Comparison of ENCODE assay signal across 12 cellular contexts in the genomic region with DNA sequence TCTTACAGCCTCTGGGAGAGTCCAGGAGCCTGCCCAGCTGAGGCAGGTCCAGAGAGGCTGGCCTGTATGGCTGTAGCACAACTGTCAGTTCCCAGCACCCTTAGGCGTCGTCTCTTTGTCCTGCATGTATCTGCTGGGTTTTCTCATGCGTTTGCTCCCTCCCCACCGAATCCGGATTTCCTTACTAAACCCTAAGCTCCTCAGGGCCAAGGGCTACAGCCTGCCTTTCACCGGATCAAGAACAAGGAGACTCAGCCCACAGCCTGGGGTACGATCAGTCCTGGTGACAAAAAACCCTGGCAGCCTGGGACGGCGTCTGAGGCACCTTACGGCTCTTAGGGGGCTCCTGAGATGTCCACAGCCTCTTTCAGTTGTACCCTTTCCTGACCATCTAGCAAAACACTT. TPM values are rescaled to one million over a fixed set of nuclear protein-coding genes. Genes with fewer than 3 reads are reported as not detected.
A peak's percentile ranks its signal among the peaks of the same experiment; 100 is the strongest.
DNase-seq lines count a peak whose midpoint lies in the region; ATAC-seq and TF ChIP-seq lines count a peak whose summit lies in the region.
"Had no signal": no experiment of that assay in that cellular context is flagged by ENCODE, and none has a peak within 500 bp of the region (broad histone marks: within the 10 kb centered on the region; RNA-seq: fewer than 3 reads in every experiment).

No MANE protein-coding gene starts in this region.

- TF ChIP-seq RAD21 in liver (IDR thresholded peaks at IDR 0.05): peak in 1 of 2 donors; percentile 11

- TF ChIP-seq CTCF in GM23338 (conservative IDR thresholded peaks at IDR 0.05; ENCODE audit: low read depth in 2 of 2): no peak
- no peak for TF ChIP-seq CTCF in adrenal gland (IDR thresholded peaks at IDR 0.05)
- no peak for TF ChIP-seq CTCF in liver (IDR thresholded peaks at IDR 0.05; ENCODE audit: low read depth, low read length, missing input control)
- TF ChIP-seq CTCF in smooth muscle cell (IDR thresholded peaks at IDR 0.05; ENCODE audit: borderline replicate concordance, insufficient read depth, poor library complexity, severe bottlenecking): no peak

- H3K36me3 ChIP-seq in GM23338 (ENCODE audit: insufficient read depth) (no peaks in the 10 kb centered on the region), adrenal gland (replicated peaks in 1 of 2) (peaks cover 0 to 21% of the 10 kb centered on the region in 2 donors), liver (ENCODE audit: control insufficient read depth in 4 of 4, insufficient read depth in 3 of 4, low read depth in 1 of 4, low read length in 3 of 4) (peaks cover 2 to 10% (median 4%) of the 10 kb centered on the region in 4 donors), smooth muscle cell (ENCODE audit: low read depth) (no peaks in the 10 kb centered on the region)

- H3K4me1 Mint-ChIP-seq in GM23338: peaks cover 55% of the 10 kb centered on the region

- no peak overlapping the region for H3K4me2 ChIP-seq in GM23338
- peak overlapping the region; percentile 48 for H3K4me2 ChIP-seq in smooth muscle cell

- no peaks in the 10 kb centered on the region for H3K27me3 ChIP-seq in GM23338 (ENCODE audit: insufficient read depth)
- no peaks in the 10 kb centered on the region for H3K27me3 ChIP-seq in adrenal gland
- H3K27me3 ChIP-seq in liver (ENCODE audit: control insufficient read depth in 4 of 4, insufficient read depth in 4 of 4, low read length in 3 of 4): no peaks in the 10 kb centered on the region
- no peaks in the 10 kb centered on the region for H3K27me3 ChIP-seq in smooth muscle cell (ENCODE audit: low read depth)

- H3K4me3 ChIP-seq in GM23338 (no peak overlapping the region), adrenal gland (no peak overlapping the region), liver (ENCODE audit: low read depth in 1 of 3, low read length in 3 of 3) (no peak overlapping the region), smooth muscle cell (no peak overlapping the region)

- H3F3A ChIP-seq in GM23338 (replicated peaks; ENCODE audit: low read depth): peaks cover 5% of the 10 kb centered on the region; the same call in 1 of the 2 replicates
- peaks cover 24% of the 10 kb centered on the region for H3F3A ChIP-seq in smooth muscle cell (ENCODE audit: low read depth)

- DNase-seq in GM23338 (ENCODE audit: low spot score): no peak
- DNase-seq in adrenal gland: peak in 1 of 7 donors; percentile 54
- no peak for DNase-seq in smooth muscle cell (lab: John Stamatoyannopoulos, UW; ENCODE audit: unreplicated experiment)
- DNase-seq in iPS-NIHi11 (ENCODE audit: low spot score): no peak
- no peak for DNase-seq in DMS 273 treated with DMSO at 0.1 percent for 48 hours (lab: John Stamatoyannopoulos, UW)
- no peak for DNase-seq in HPDE6-E6E7 (ENCODE audit: extremely low spot score)
- DNase-seq: MV-4-11, NCI-H524 treated with DMSO at 0.1 percent for 48 hours, SW 1271 had no signal

- H3K9me3 ChIP-seq in adrenal gland (replicated peaks in 1 of 3) (no peaks in the 10 kb centered on the region), liver (ENCODE audit: control insufficient read depth in 4 of 4, low read length in 3 of 4) (no peaks in the 10 kb centered on the region), smooth muscle cell (replicated peaks; ENCODE audit: low read depth) (no peaks in the 10 kb centered on the region)

- H3K9me2 ChIP-seq in GM23338 (ENCODE audit: insufficient read depth): no peaks in the 10 kb centered on the region

- intact Hi-C loops in adrenal gland (cut with DNase I): no loop called here

- no peaks in the 10 kb centered on the region for H3K9me3 Mint-ChIP-seq in GM23338

- H2AFZ ChIP-seq in GM23338: no peak overlapping the region
- no peak overlapping the region for H2AFZ ChIP-seq in smooth muscle cell (ENCODE audit: low read depth)

- ATAC-seq in GM23338 (no peak), GM18861 (IDR thresholded peaks at IDR 0.05; ENCODE audit: unreplicated experiment) (no peak)

- no peak overlapping the region for H3K4me3 Mint-ChIP-seq in GM23338

- no peaks in the 10 kb centered on the region; the same call in none of the 2 replicates for H4K20me1 ChIP-seq in GM23338 (replicated peaks; ENCODE audit: insufficient read depth)
- H4K20me1 ChIP-seq in smooth muscle cell (ENCODE audit: low read depth): no peaks in the 10 kb centered on the region

- peaks cover 10% of the 10 kb centered on the region for H3K36me3 Mint-ChIP-seq in GM23338 (ENCODE audit: low read depth)

- H3K27ac ChIP-seq in GM23338 (ENCODE audit: low read depth): peak overlapping the region; percentile 19; the same call in 1 of the 2 replicates
- H3K27ac ChIP-seq in adrenal gland: peak overlapping the region in 4 of 5 donors; percentile 34 to 88 (median 62)
- H3K27ac ChIP-seq in liver (ENCODE audit: low read depth in 1 of 2, low read length in 2 of 2): peak overlapping the region; percentile 22 to 60
- peak overlapping the region; percentile 94 for H3K27ac ChIP-seq in smooth muscle cell (ENCODE audit: low read depth)
- H3K27ac ChIP-seq: HL-60 had no signal

- H3K79me2 ChIP-seq in GM23338 (replicated peaks; ENCODE audit: insufficient read depth): no peaks in the 10 kb centered on the region
- H3K79me2 ChIP-seq in smooth muscle cell (ENCODE audit: low read depth): no peaks in the 10 kb centered on the region

- peaks cover 28% of the 10 kb centered on the region for H3K4me1 ChIP-seq in GM23338 (ENCODE audit: insufficient read depth)
- peaks cover 6 to 52% of the 10 kb centered on the region in 2 donors for H3K4me1 ChIP-seq in adrenal gland (replicated peaks in 1 of 2)
- H3K4me1 ChIP-seq in liver (ENCODE audit: control insufficient read depth in 4 of 4, insufficient read depth in 4 of 4, low read length in 3 of 4): peaks cover 12 to 54% (median 27%) of the 10 kb centered on the region in 4 donors
- peaks cover 20% of the 10 kb centered on the region for H3K4me1 ChIP-seq in smooth muscle cell (ENCODE audit: low read depth)

- no peak overlapping the region for H3K27ac Mint-ChIP-seq in GM23338

- H3K9ac ChIP-seq in liver (ENCODE audit: low read depth in 1 of 2, low read length in 2 of 2) (no peak overlapping the region), smooth muscle cell (ENCODE audit: low read depth) (peak overlapping the region; percentile 73)

- no peak for TF ChIP-seq POLR2A in adrenal gland (IDR thresholded peaks at IDR 0.05)

- H3K27me3 Mint-ChIP-seq in GM23338 (ENCODE audit: insufficient read depth, low read depth, poor library complexity): peaks cover 31% of the 10 kb centered on the region

- 60 to 92% (median 70%) methylated on average over 10 of the region's 10 CpGs for WGBS in adrenal gland, 4 donors
- WGBS in liver: 67% methylated on average over 10 of the region's 10 CpGs
- 82% methylated on average over 9 of the region's 10 CpGs for WGBS in smooth muscle cell (ENCODE audit: low lambda C conversion rate)

TF ChIP-seq in GM23338, 12 proteins besides CTCF, POLR2A, EP300 and RAD21 (continues in another document):
- TF ChIP-seq STAT1 (IDR thresholded peaks at IDR 0.05; ENCODE audit: unreplicated experiment): no peak

TF ChIP-seq in liver, 16 proteins besides CTCF, POLR2A, EP300 and RAD21:
- TF ChIP-seq, protein P1, sequence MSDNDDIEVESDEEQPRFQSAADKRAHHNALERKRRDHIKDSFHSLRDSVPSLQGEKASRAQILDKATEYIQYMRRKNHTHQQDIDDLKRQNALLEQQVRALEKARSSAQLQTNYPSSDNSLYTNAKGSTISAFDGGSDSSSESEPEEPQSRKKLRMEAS (IDR thresholded peaks at IDR 0.05): peak; percentile 5
- no peak for TF ChIP-seq SP1 (IDR thresholded peaks at IDR 0.05)

RNA-seq across cellular contexts. Expression of a gene that starts 12.1 kb away (rescaled TPM):
- total RNA-seq in GM23338 (2014; rRNA removed; shearing (Covaris generic)): 0.17 TPM in 1 of 2 replicates, not detected in the other
- polyA plus RNA-seq in GM23338 (2016; fragmentation: Nextera tagmentation; extraction: Ambion mirVana) (0.23 and 0.26 TPM in 2 replicates), adrenal gland (10 to 100 TPM in 1 of 3 donors, 1 to 10 TPM in 1, under 1 TPM in 1; 0.92 to 16.7 (median 7.7) TPM), liver (1 to 10 TPM in 1 of 2 donors, under 1 TPM in 1; 0.44 to 3.5 TPM), smooth muscle cell (3.5 and 5.2 TPM in 2 replicates)
- total RNA-seq in adrenal gland (10 to 100 TPM in 7 of 8 donors, 1 to 10 TPM in 1; 9.8 to 61.8 (median 31.5) TPM), liver (1 to 10 TPM; 3.9 to 4.8 TPM), smooth muscle cell (2.6 and 2.9 TPM in 2 replicates)

RNA-seq across cellular contexts. Expression of a gene that starts 25.2 kb away (rescaled TPM):
- total RNA-seq in GM23338 (2014; rRNA removed; shearing (Covaris generic)): 21.3 and 24.8 TPM in 2 replicates
- 14.9 and 15.9 TPM in 2 replicates for polyA plus RNA-seq in GM23338 (2016; fragmentation: Nextera tagmentation; extraction: Ambion mirVana)
- total RNA-seq in adrenal gland: 10 to 100 TPM; 37.2 to 75.9 (median 55.6) TPM
- polyA plus RNA-seq in adrenal gland: 100 to 1,000 TPM in 2 of 3 donors, 10 to 100 TPM in 1; 57.5 to 155 (median 102) TPM
- 10 to 100 TPM; 16.1 to 17.2 TPM for total RNA-seq in liver
- polyA plus RNA-seq in liver: 10 to 100 TPM; 30.3 to 30.6 TPM
- total RNA-seq in smooth muscle cell: 42.6 and 46.7 TPM in 2 replicates
- polyA plus RNA-seq in smooth muscle cell: 47.6 and 59.5 TPM in 2 replicates

RNA-seq across cellular contexts. Expression of a gene that starts 37.1 kb away (rescaled TPM):
- total RNA-seq in GM23338 (2014; rRNA removed; shearing (Covaris generic)): 22.3 and 28.2 TPM in 2 replicates
- polyA plus RNA-seq in GM23338 (2016; fragmentation: Nextera tagmentation; extraction: Ambion mirVana) (9.0 and 11.8 TPM in 2 replicates), adrenal gland (100 to 1,000 TPM in 1 of 3 donors, 10 to 100 TPM in 2; 34.3 to 100 (median 69.7) TPM), liver (10 to 100 TPM; 17.5 to 21.2 TPM), smooth muscle cell (33.6 and 46.6 TPM in 2 replicates)
- total RNA-seq in adrenal gland (10 to 100 TPM; 37.7 to 65.3 (median 57.7) TPM), liver (10 to 100 TPM in 1 of 2 donors, 1 to 10 TPM in 1; 9.8 to 24.6 TPM), smooth muscle cell (15.9 and 18.1 TPM in 2 replicates)

RNA-seq across cellular contexts. Expression of a gene that starts 41.9 kb away (rescaled TPM):
- 0.17 TPM in 1 of 2 replicates, not detected in the other for total RNA-seq in GM23338 (2014; rRNA removed; shearing (Covaris generic))
- polyA plus RNA-seq in GM23338 (2016; fragmentation: Nextera tagmentation; extraction: Ambion mirVana): not detected in 2 replicates
- total RNA-seq in adrenal gland: 1 to 10 TPM; 5.1 to 9.4 (median 8.0) TPM
- 1 to 10 TPM; 1.8 to 2.4 (median 1.9) TPM for polyA plus RNA-seq in adrenal gland
- total RNA-seq in liver: 1 to 10 TPM in 1 of 2 donors, under 1 TPM in 1; 0.65 to 1.8 TPM
- polyA plus RNA-seq in liver: 1 to 10 TPM in 1 of 2 donors, under 1 TPM in 1; 0.04 to 5.4 TPM
- total RNA-seq in smooth muscle cell: not detected in 2 replicates
- not detected in 2 replicates for polyA plus RNA-seq in smooth muscle cell

Comparison
In these comparisons a context has a peak if more than half of its experiments do, and no peak if none do; other contexts are left out.
1. H3K27ac ChIP-seq: peak in every context shown above with its lines; median percentile 94 in smooth muscle cell; 62 in adrenal gland; 41 in liver; 19 in GM23338.